Comparison of ENCODE assay signal across 8 cellular contexts in genomic region chr15:31200735-31201151, GRCh38.
DNase-seq lines count a peak whose midpoint lies in the region; ATAC-seq and TF ChIP-seq lines count a peak whose summit lies in the region.

No MANE protein-coding gene starts in this region.

- no peaks in the 10 kb centered on the region for H3K79me2 ChIP-seq in parathyroid adenoma

- no peak overlapping the region for H2AFZ ChIP-seq in parathyroid adenoma

- H3K36me3 ChIP-seq in parathyroid adenoma (ENCODE audit: control insufficient read depth, insufficient read depth, low read length) (no peaks in the 10 kb centered on the region), aorta (ENCODE audit: control insufficient read depth in 1 of 2, insufficient read depth in 2 of 2, low read length in 1 of 2) (no peaks in the 10 kb centered on the region)

- H3K4me2 ChIP-seq in parathyroid adenoma (ENCODE audit: low read length) = no peak overlapping the region

- H3K9me3 ChIP-seq in parathyroid adenoma (ENCODE audit: control insufficient read depth, low read length) (no peaks in the 10 kb centered on the region), aorta (ENCODE audit: control insufficient read depth, low read length) (no peaks in the 10 kb centered on the region)

- H3K27ac ChIP-seq in parathyroid adenoma (no peak overlapping the region), aorta (ENCODE audit: low read depth in 1 of 2, low read length in 2 of 2) (no peak overlapping the region)

- peaks cover 9% of the 10 kb centered on the region for H3K27me3 Mint-ChIP-seq in activated T-cell treated with anti-CD3 and anti-CD28 coated beads, Interleukin-2, amount 50 U/mL, for 72 hours (ENCODE audit: low read depth)

- ATAC-seq in activated T-cell treated with anti-CD3 and anti-CD28 coated beads, Interleukin-2, amount 50 U/mL, for 72 hours (replicated peaks in 1 of 2) = peak; percentile 69 to 73
- peak; percentile 85 for ATAC-seq in aorta (ENCODE audit: low FRiP score)
- ATAC-seq in HG03135 (IDR thresholded peaks at IDR 0.05; ENCODE audit: unreplicated experiment) = no peak
- no peak for ATAC-seq in HG02973 (IDR thresholded peaks at IDR 0.05; ENCODE audit: unreplicated experiment)

- H3K9ac ChIP-seq in parathyroid adenoma = no peak overlapping the region

- no peaks in the 10 kb centered on the region for H3K9me3 Mint-ChIP-seq in activated T-cell treated with anti-CD3 and anti-CD28 coated beads, Interleukin-2, amount 50 U/mL, for 72 hours

- H3K4me3 ChIP-seq in fibroblast of pulmonary artery (replicated peaks; ENCODE audit: low read depth, low read length) (no peak overlapping the region), parathyroid adenoma (ENCODE audit: low read depth, low read length) (no peak overlapping the region), aorta (ENCODE audit: low read length in 2 of 2) (no peak overlapping the region)

- no peaks in the 10 kb centered on the region for H3K36me3 Mint-ChIP-seq in activated T-cell treated with anti-CD3 and anti-CD28 coated beads, Interleukin-2, amount 50 U/mL, for 72 hours (ENCODE audit: insufficient read depth in 2 of 2)

- no peaks in the 10 kb centered on the region for H3K4me1 ChIP-seq in parathyroid adenoma
- no peaks in the 10 kb centered on the region for H3K4me1 ChIP-seq in aorta (ENCODE audit: control insufficient read depth in 1 of 2, insufficient read depth in 2 of 2, low read length in 2 of 2)

- intact Hi-C loops in aorta (cut with DNase I) = loop anchor here (5.0 kb wide), 2 partner anchors 237 to 292 kb away; no protein-coding TSS in a partner anchor

- no peak overlapping the region for H3K27ac Mint-ChIP-seq in activated T-cell treated with anti-CD3 and anti-CD28 coated beads, Interleukin-2, amount 50 U/mL, for 72 hours

- H3K27me3 ChIP-seq in parathyroid adenoma (ENCODE audit: control insufficient read depth, insufficient read depth, low read length) (no peaks in the 10 kb centered on the region), aorta (ENCODE audit: control insufficient read depth in 1 of 2, insufficient read depth in 2 of 2, low read length in 1 of 2) (no peaks in the 10 kb centered on the region)

- H3K4me1 Mint-ChIP-seq in activated T-cell treated with anti-CD3 and anti-CD28 coated beads, Interleukin-2, amount 50 U/mL, for 72 hours (ENCODE audit: low read depth) = peaks cover 38% of the 10 kb centered on the region

- WGBS in aorta, 2 donors = 58 to 67% methylated on average over 16 of the region's 16 CpGs

- peak overlapping the region; percentile 1 to 32 for H3K4me3 Mint-ChIP-seq in activated T-cell treated with anti-CD3 and anti-CD28 coated beads, Interleukin-2, amount 50 U/mL, for 72 hours

- peak; percentile 31 for DNase-seq in COLO668 (lab: John Stamatoyannopoulos, UW; ENCODE audit: unreplicated experiment)
- DNase-seq in NCI-H524 (lab: John Stamatoyannopoulos, UW) = peak; percentile 88 to 94
- peak; percentile 71 to 72 for DNase-seq in activated T-cell treated with anti-CD3 and anti-CD28 coated beads, Interleukin-2, amount 50 U/mL, for 72 hours
- peak; percentile 70 for DNase-seq in fibroblast of pulmonary artery (ENCODE audit: low read depth)
- peak; percentile 76 to 85 for DNase-seq in aorta

- TF ChIP-seq CTCF in fibroblast of pulmonary artery (IDR thresholded peaks at IDR 0.05; ENCODE audit: low read length, missing control alignments) (peak; percentile 49), parathyroid adenoma (IDR thresholded peaks at IDR 0.05) (peak; percentile 33)

Comparison
In these comparisons a context has a peak if more than half of its experiments do, and no peak if none do; other contexts are left out.
1. DNase-seq: peak in every context shown above with its lines; median percentile 91 in NCI-H524; 80 in aorta; 72 in activated T-cell treated with anti-CD3 and anti-CD28 coated beads, Interleukin-2, amount 50 U/mL, for 72 hours; 70 in fibroblast of pulmonary artery; 31 in COLO668.
2. ATAC-seq: peak in activated T-cell treated with anti-CD3 and anti-CD28 coated beads, Interleukin-2, amount 50 U/mL, for 72 hours (2 of 2) and aorta (single experiment); none in HG03135 (single experiment) and HG02973 (single experiment).